ENCODE assay signal across 9 cellular contexts in genomic region chr10:100433253-100434240, GRCh38. TPM values are rescaled to one million over a fixed set of nuclear protein-coding genes. Genes with fewer than 3 reads are reported as not detected.
DNase-seq lines count a peak whose midpoint lies in the region; ATAC-seq, FAIRE-seq and TF ChIP-seq lines count a peak whose summit lies in the region.
"Had no signal": no experiment of that assay in that cellular context is flagged by ENCODE, and none has a peak within 500 bp of the region (broad histone marks: within the 10 kb centered on the region; RNA-seq: fewer than 3 reads in every experiment).

No MANE protein-coding gene starts in this region.

- H3K4me3 ChIP-seq in astrocyte (ENCODE audit: insufficient read depth, low read depth, low read length) (no peak overlapping the region), gastrocnemius medialis (no peak overlapping the region)

- peak overlapping the region; percentile 20 for H2AFZ ChIP-seq in astrocyte (ENCODE audit: low read depth, low read length)

- H3K27me3 ChIP-seq in astrocyte (ENCODE audit: insufficient read depth, low read length) (no peaks in the 10 kb centered on the region), gastrocnemius medialis (no peaks in the 10 kb centered on the region)

- no peak overlapping the region for H3K27ac Mint-ChIP-seq in astrocyte (ENCODE audit: unreplicated experiment)

- in situ Hi-C loops in gastrocnemius medialis (cut with MboI; ENCODE audit: low sequenced_read_pairs in 4 of 4) = loop anchor here (5.0 kb wide), 2 partner anchors 91 to 96 kb away; no protein-coding TSS in a partner anchor

- no peak overlapping the region for H3K4me2 ChIP-seq in astrocyte (ENCODE audit: low read length)

- H3K27ac ChIP-seq in astrocyte (ENCODE audit: low read depth, low read length) (no peak overlapping the region), gastrocnemius medialis (no peak overlapping the region)

- TF ChIP-seq POLR2A in gastrocnemius medialis (IDR thresholded peaks at IDR 0.05) = no peak

- no peaks in the 10 kb centered on the region for H3K4me1 ChIP-seq in astrocyte (ENCODE audit: insufficient read depth, low read length)
- peaks cover 4 to 7% of the 10 kb centered on the region in 2 donors for H3K4me1 ChIP-seq in gastrocnemius medialis

- peak; percentile 85 for FAIRE-seq in astrocyte (lab: Jason Lieb, UNC)

- no peaks in the 10 kb centered on the region for H3K36me3 Mint-ChIP-seq in astrocyte (ENCODE audit: low read depth, unreplicated experiment)

- H3K9ac ChIP-seq in astrocyte (ENCODE audit: low read length) = no peak overlapping the region

- TF ChIP-seq CTCF in GM12801 (IDR thresholded peaks at IDR 0.05; ENCODE audit: extremely low read depth, insufficient read length) (peak; percentile 51), astrocyte (IDR thresholded peaks at IDR 0.05; ENCODE audit: insufficient read depth, low read depth, low read length) (peak; percentile 100), gastrocnemius medialis (IDR thresholded peaks at IDR 0.05 in 4 of 5, conservative IDR thresholded peaks at IDR 0.05 in 1 of 5) (peak; percentile 98 to 99 (median 99))

- no peaks in the 10 kb centered on the region for H4K20me1 ChIP-seq in astrocyte (ENCODE audit: insufficient read depth, low read length)

- H3K79me2 ChIP-seq in astrocyte (ENCODE audit: insufficient read depth, low read length) = no peaks in the 10 kb centered on the region

- peaks cover 2% of the 10 kb centered on the region for H3K4me1 Mint-ChIP-seq in astrocyte (ENCODE audit: low read depth, unreplicated experiment)

- no peaks in the 10 kb centered on the region for H3K9me3 ChIP-seq in astrocyte (ENCODE audit: insufficient read depth, low read depth, low read length)
- H3K9me3 ChIP-seq in gastrocnemius medialis = no peaks in the 10 kb centered on the region

- peaks cover 3% of the 10 kb centered on the region for H3K27me3 Mint-ChIP-seq in astrocyte (ENCODE audit: low read depth, unreplicated experiment)

- intact Hi-C loops in gastrocnemius medialis (cut with DNase I; ENCODE audit: low total_unique reads) = loop anchor here (1.0 to 5.0 kb wide), 4 partner anchors 49 to 95 kb away; no protein-coding TSS in a partner anchor

- no peak overlapping the region for H3K4me3 Mint-ChIP-seq in astrocyte (ENCODE audit: unreplicated experiment)

- no peaks in the 10 kb centered on the region for H3K9me3 Mint-ChIP-seq in astrocyte (ENCODE audit: unreplicated experiment)

- H3K36me3 ChIP-seq in astrocyte (ENCODE audit: insufficient read depth, low read length) (no peaks in the 10 kb centered on the region), gastrocnemius medialis (no peaks in the 10 kb centered on the region)

- peak; percentile 82 for ATAC-seq in HG02943 (IDR thresholded peaks at IDR 0.05; ENCODE audit: low read depth, unreplicated experiment)
- peak; percentile 89 to 97 for ATAC-seq in gastrocnemius medialis
- ATAC-seq in HG03520 (IDR thresholded peaks at IDR 0.05; ENCODE audit: unreplicated experiment) = no peak

- DNase-seq in NCI-H2081 treated with DMSO at 0.1 percent for 48 hours (lab: John Stamatoyannopoulos, UW) (peak; percentile 55), T-helper 22 cell (ENCODE audit: low read depth) (peak; percentile 71), astrocyte (ENCODE audit: low read depth) (peak; percentile 64), hepatic stellate cell (ENCODE audit: low spot score) (peak; percentile 64), gastrocnemius medialis (peak; percentile 75 to 90)

RNA-seq across cellular contexts. Expression of gene WNT8B, which starts 29.3 kb away (rescaled TPM):
- total RNA-seq in astrocyte (not detected in 2 replicates), gastrocnemius medialis (not detected)
- total RNA-seq: subcutaneous adipose tissue had no signal
